17 cellular contexts compared by ENCODE assay signal in genomic region chr18:61922435-61922834, GRCh38.
"Had no signal": no experiment of that assay in that cellular context is flagged by ENCODE, and none has a peak within 500 bp of the region (broad histone marks: within the 10 kb centered on the region; RNA-seq: fewer than 3 reads in every experiment).

No MANE protein-coding gene starts in this region.

- DNase-seq: activated CD4-positive, alpha-beta memory T cell treated with anti-CD3 and anti-CD28 coated beads for 36 hours; activated CD4-positive, CD25-positive, alpha-beta regulatory T cell; activated CD8-positive, alpha-beta memory T cell treated with anti-CD3 and anti-CD28 coated beads, Interleukin-2, amount 50 U/mL, for 48 hours; amygdala; cerebellar nuclear complex; erythroblast; hypothalamus; lower lobe of right lung; midbrain; naive B cell; spleen; stimulated activated CD4-positive, alpha-beta T cell treated with anti-CD3 and anti-CD28 coated beads, Interleukin-2, amount 100 ng/mL, for 24 hours; T-helper 17 cell had no signal

- H3K9me3 Mint-ChIP-seq: activated naive CD4-positive, alpha-beta T cell treated with anti-CD3 and anti-CD28 coated beads, Interleukin-2, amount 50 U/mL, for 24 hours; dendritic cell treated with granulocyte-macrophage colony-stimulating factor and Interleukin-4, amounts not matched to agents 40 ng/mL and 50 ng/mL, for 4 days had no signal

- H3K27me3 Mint-ChIP-seq: activated naive CD4-positive, alpha-beta T cell treated with anti-CD3 and anti-CD28 coated beads, Interleukin-2, amount 50 U/mL, for 24 hours had no signal

- H3K27ac Mint-ChIP-seq: activated CD4-positive, alpha-beta memory T cell treated with anti-CD3 and anti-CD28 coated beads for 36 hours; activated naive CD4-positive, alpha-beta T cell treated with anti-CD3 and anti-CD28 coated beads, Interleukin-2, amount 50 U/mL, for 24 hours; dendritic cell treated with granulocyte-macrophage colony-stimulating factor and Interleukin-4, amounts not matched to agents 40 ng/mL and 50 ng/mL, for 4 days; naive B cell; stimulated activated naive CD8-positive, alpha-beta T cell treated with anti-CD3 and anti-CD28 coated beads, Interleukin-15, Interleukin-2, amounts not matched to agents 100 ng/mL and 50 ng/mL, for 24 hours; T-helper 17 cell had no signal

- FAIRE-seq: TTC549 had no signal

- H3K4me3 Mint-ChIP-seq: activated CD4-positive, alpha-beta memory T cell treated with anti-CD3 and anti-CD28 coated beads for 36 hours; activated naive CD4-positive, alpha-beta T cell treated with anti-CD3 and anti-CD28 coated beads, Interleukin-2, amount 50 U/mL, for 24 hours; dendritic cell treated with granulocyte-macrophage colony-stimulating factor and Interleukin-4, amounts not matched to agents 40 ng/mL and 50 ng/mL, for 4 days; naive B cell; stimulated activated naive CD8-positive, alpha-beta T cell treated with anti-CD3 and anti-CD28 coated beads, Interleukin-15, Interleukin-2, amounts not matched to agents 100 ng/mL and 50 ng/mL, for 24 hours; T-helper 17 cell had no signal

- ATAC-seq: lower lobe of right lung, T-helper 17 cell had no signal

- H3K36me3 Mint-ChIP-seq: activated CD4-positive, alpha-beta memory T cell treated with anti-CD3 and anti-CD28 coated beads for 36 hours; activated naive CD4-positive, alpha-beta T cell treated with anti-CD3 and anti-CD28 coated beads, Interleukin-2, amount 50 U/mL, for 24 hours had no signal

- H3K4me1 Mint-ChIP-seq: naive B cell had no signal
